In genomic region chr6:119442776-119443184, GRCh38 we compare ENCODE assay signal across 9 cellular contexts.
DNase-seq lines count a peak whose midpoint lies in the region; ATAC-seq and TF ChIP-seq lines count a peak whose summit lies in the region.
"Had no signal": no experiment of that assay in that cellular context is flagged by ENCODE, and none has a peak within 500 bp of the region (broad histone marks: within the 10 kb centered on the region; RNA-seq: fewer than 3 reads in every experiment).

No MANE protein-coding gene starts in this region.

- peak; percentile 70 for ATAC-seq in HG02943 (IDR thresholded peaks at IDR 0.05; ENCODE audit: low read depth, unreplicated experiment)

- H3K4me3 ChIP-seq in SJCRH30 (no peak overlapping the region), thyroid gland (replicated peaks in 1 of 3) (no peak overlapping the region)
- H3K4me3 ChIP-seq: colonic mucosa had no signal

- peaks cover 30% of the 10 kb centered on the region for H3K4me1 Mint-ChIP-seq in activated naive CD4-positive, alpha-beta T cell treated with anti-CD3 and anti-CD28 coated beads, Interleukin-2, amount 10 ng/mL, durations not matched to agents 7 days and 5 days

- peaks cover 30% of the 10 kb centered on the region for H3K4me1 ChIP-seq in SJCRH30
- H3K4me1 ChIP-seq in thyroid gland, result peaks cover 16 to 20% of the 10 kb centered on the region in 2 donors

- TF ChIP-seq CTCF in thyroid gland (IDR thresholded peaks at IDR 0.05), result no peak

- peak overlapping the region; percentile 66 for H3K27ac ChIP-seq in SJCRH30
- H3K27ac ChIP-seq in thyroid gland, result no peak overlapping the region
- H3K27ac ChIP-seq: colonic mucosa had no signal

- intact Hi-C loops in thyroid gland (cut with DNase I), result no loop called here

- no peaks in the 10 kb centered on the region for H3K27me3 Mint-ChIP-seq in activated naive CD4-positive, alpha-beta T cell treated with anti-CD3 and anti-CD28 coated beads, Interleukin-2, amount 10 ng/mL, durations not matched to agents 7 days and 5 days

- H3K9me3 ChIP-seq in SJCRH30 (replicated peaks), result 0 out of 2 replicates have a peak, but pooled peaks cover 5% of the 10 kb centered on the region
- H3K9me3 ChIP-seq in thyroid gland, result no peaks in the 10 kb centered on the region
- H3K9me3 ChIP-seq: colonic mucosa had no signal

- H3K27me3 ChIP-seq in SJCRH30 (no peaks in the 10 kb centered on the region), thyroid gland (no peaks in the 10 kb centered on the region)
- H3K27me3 ChIP-seq: colonic mucosa had no signal

- 76% methylated on average over 9 of the region's 9 CpGs for WGBS in thyroid gland, 2 donors

- CTCF ChIA-PET in activated naive CD4-positive, alpha-beta T cell treated with anti-CD3 and anti-CD28 coated beads, Interleukin-2, amount 10 ng/mL, durations not matched to agents 7 days and 5 days (lab: Charles Lee), result interaction anchor here (0.6 kb wide), 1 partner anchor 290 kb away, joined by 3 read pairs; no protein-coding TSS in a partner anchor

- peaks cover 13% of the 10 kb centered on the region for H3K9me3 Mint-ChIP-seq in activated naive CD4-positive, alpha-beta T cell treated with anti-CD3 and anti-CD28 coated beads, Interleukin-2, amount 10 ng/mL, durations not matched to agents 7 days and 5 days

- H3K36me3 ChIP-seq in SJCRH30 (no peaks in the 10 kb centered on the region), thyroid gland (no peaks in the 10 kb centered on the region)
- H3K36me3 ChIP-seq: colonic mucosa had no signal

- H3K36me3 Mint-ChIP-seq in activated naive CD4-positive, alpha-beta T cell treated with anti-CD3 and anti-CD28 coated beads, Interleukin-2, amount 10 ng/mL, durations not matched to agents 7 days and 5 days, result peaks cover 14% of the 10 kb centered on the region

- DNase-seq in activated naive CD4-positive, alpha-beta T cell treated with anti-CD3 and anti-CD28 coated beads, Interleukin-2, amount 10 ng/mL, durations not matched to agents 7 days and 5 days, result no peak
- no peak for DNase-seq in activated naive CD4-positive, alpha-beta T cell (lab: John Stamatoyannopoulos, UW)
- DNase-seq in SJCRH30 (peak; percentile 75 to 90), thyroid gland (peak; percentile 14 to 15), ACHN (no peak), GM19240 (ENCODE audit: insufficient read length, low spot score) (no peak), H4 (ENCODE audit: low spot score) (no peak)
- DNase-seq: colonic mucosa had no signal

- peak overlapping the region; percentile 17 for H3K27ac Mint-ChIP-seq in activated naive CD4-positive, alpha-beta T cell treated with anti-CD3 and anti-CD28 coated beads, Interleukin-2, amount 10 ng/mL, durations not matched to agents 7 days and 5 days

- H3K4me3 Mint-ChIP-seq in activated naive CD4-positive, alpha-beta T cell treated with anti-CD3 and anti-CD28 coated beads, Interleukin-2, amount 10 ng/mL, durations not matched to agents 7 days and 5 days, result no peak overlapping the region

- TF ChIP-seq POLR2A in thyroid gland (IDR thresholded peaks at IDR 0.05), result no peak

- in situ Hi-C loops in ACHN (cut with HindIII; ENCODE audit: low pct_ligation_motif_present, low pct_unique_long_range_greater_than_20kb, low sequenced_read_pairs), result no loop called here

Comparison
In these comparisons a context has a peak if more than half of its experiments do, and no peak if none do; other contexts are left out.
1. DNase-seq: peak in SJCRH30 (2 of 2) and thyroid gland (2 of 2); none in activated naive CD4-positive, alpha-beta T cell treated with anti-CD3 and anti-CD28 coated beads, Interleukin-2, amount 10 ng/mL, durations not matched to agents 7 days and 5 days (single experiment), activated naive CD4-positive, alpha-beta T cell (0 of 4), ACHN (single experiment), GM19240 (single experiment) and H4 (single experiment).